ENCODE assay signal across 17 cellular contexts in genomic region chr2:88554189-88554588, GRCh38.
DNase-seq lines count a peak whose midpoint lies in the region; ATAC-seq and TF ChIP-seq lines count a peak whose summit lies in the region.
"Had no signal": no experiment of that assay in that cellular context is flagged by ENCODE, and none has a peak within 500 bp of the region (broad histone marks: within the 10 kb centered on the region; RNA-seq: fewer than 3 reads in every experiment).

No MANE protein-coding gene starts in this region.

- H3K36me3 ChIP-seq in mesodermal cell (ENCODE audit: control insufficient read depth, insufficient read depth, low read length) = peaks cover 38% of the 10 kb centered on the region

- CTCF ChIA-PET in WTC11 (lab: Charles Lee) = interaction anchor here (0.8 to 1.3 kb wide), 4 partner anchors 73 to 364 kb away, joined by 3 to 10 read pairs (median 5); no protein-coding TSS in a partner anchor
- CTCF ChIA-PET in activated CD8-positive, alpha-beta T cell treated with anti-CD3 and anti-CD28 coated beads, Interleukin-2, amount 10 ng/mL, durations not matched to agents 7 days and 5 days (lab: Charles Lee) = no interaction called here

- no peaks in the 10 kb centered on the region for H3K36me3 Mint-ChIP-seq in WTC11
- peaks cover 11% of the 10 kb centered on the region for H3K36me3 Mint-ChIP-seq in activated CD8-positive, alpha-beta T cell treated with anti-CD3 and anti-CD28 coated beads, Interleukin-2, amount 10 ng/mL, durations not matched to agents 7 days and 5 days (ENCODE audit: low read depth)

- H3K27ac ChIP-seq in mesodermal cell (ENCODE audit: low read depth, low read length, severe bottlenecking) = peak overlapping the region; percentile 29
- H3K27ac ChIP-seq: skin epidermis, suprapubic skin had no signal

- POLR2A ChIA-PET in WTC11 (lab: Charles Lee) = no interaction called here
- POLR2A ChIA-PET in activated CD8-positive, alpha-beta T cell treated with anti-CD3 and anti-CD28 coated beads, Interleukin-2, amount 10 ng/mL, durations not matched to agents 7 days and 5 days (lab: Charles Lee) = no interaction called here

- no peak overlapping the region for H3K4me3 Mint-ChIP-seq in WTC11
- H3K4me3 Mint-ChIP-seq in activated CD8-positive, alpha-beta T cell treated with anti-CD3 and anti-CD28 coated beads, Interleukin-2, amount 10 ng/mL, durations not matched to agents 7 days and 5 days = no peak overlapping the region
- H3K4me3 Mint-ChIP-seq: CD8-positive, alpha-beta T cell; immature natural killer cell; naive B cell had no signal

- no peaks in the 10 kb centered on the region for H3K9me3 Mint-ChIP-seq in WTC11
- no peaks in the 10 kb centered on the region for H3K9me3 Mint-ChIP-seq in activated CD8-positive, alpha-beta T cell treated with anti-CD3 and anti-CD28 coated beads, Interleukin-2, amount 10 ng/mL, durations not matched to agents 7 days and 5 days (ENCODE audit: insufficient read depth)
- H3K9me3 Mint-ChIP-seq: CD8-positive, alpha-beta T cell; naive B cell had no signal

- ATAC-seq in WTC11 (peak; percentile 47), HG02678 (IDR thresholded peaks at IDR 0.05; ENCODE audit: unreplicated experiment) (no peak)
- no peak for ATAC-seq in activated CD8-positive, alpha-beta T cell treated with anti-CD3 and anti-CD28 coated beads, Interleukin-2, amount 10 ng/mL, durations not matched to agents 7 days and 5 days
- ATAC-seq: CD8-positive, alpha-beta T cell had no signal

- DNase-seq in DMS53 (lab: John Stamatoyannopoulos, UW) (peak; percentile 79), HFF-Myc (ENCODE audit: extremely low read depth, low read depth) (no peak), WTC11 (ENCODE audit: low spot score) (peak; percentile 24), T1000 (lab: John Stamatoyannopoulos, UW) (no peak), dedifferentiated amniotic fluid mesenchymal stem cell (ENCODE audit: extremely low spot score) (no peak)
- DNase-seq in activated CD8-positive, alpha-beta T cell treated with anti-CD3 and anti-CD28 coated beads, Interleukin-2, amount 10 ng/mL, durations not matched to agents 7 days and 5 days = no peak
- DNase-seq: CD8-positive, alpha-beta T cell; cerebellar nuclear complex; HCEC 1CT; immature natural killer cell; naive B cell; NCI-H187 treated with DMSO at 0.1 percent for 48 hours; OCI-M1 had no signal

- H3K4me1 Mint-ChIP-seq in WTC11 = peaks cover 28% of the 10 kb centered on the region
- no peaks in the 10 kb centered on the region for H3K4me1 Mint-ChIP-seq in activated CD8-positive, alpha-beta T cell treated with anti-CD3 and anti-CD28 coated beads, Interleukin-2, amount 10 ng/mL, durations not matched to agents 7 days and 5 days (ENCODE audit: low read depth)
- H3K4me1 Mint-ChIP-seq: immature natural killer cell had no signal

- H3K27ac Mint-ChIP-seq in WTC11 = no peak overlapping the region
- no peak overlapping the region for H3K27ac Mint-ChIP-seq in activated CD8-positive, alpha-beta T cell treated with anti-CD3 and anti-CD28 coated beads, Interleukin-2, amount 10 ng/mL, durations not matched to agents 7 days and 5 days
- H3K27ac Mint-ChIP-seq: CD8-positive, alpha-beta T cell had no signal

- no peaks in the 10 kb centered on the region for H3K4me1 ChIP-seq in mesodermal cell (ENCODE audit: control insufficient read depth, insufficient read depth, low read length, poor library complexity, severe bottlenecking)

- H3K9me3 ChIP-seq in mesodermal cell (ENCODE audit: control insufficient read depth, low read length) = no peaks in the 10 kb centered on the region
- H3K9me3 ChIP-seq: suprapubic skin had no signal

- peak; percentile 8 for TF ChIP-seq CTCF in HFF-Myc (IDR thresholded peaks at IDR 0.05; ENCODE audit: low read depth, low read length, missing control alignments)
- no peak for TF ChIP-seq CTCF in WTC11 (IDR thresholded peaks at IDR 0.05)

- H3K4me3 ChIP-seq in HFF-Myc (replicated peaks; ENCODE audit: low read depth, low read length) (no peak overlapping the region), mesodermal cell (ENCODE audit: extremely low read depth, insufficient read depth, low read length, poor library complexity, severe bottlenecking) (no peak overlapping the region)
- H3K4me3 ChIP-seq: skin epidermis, suprapubic skin had no signal

- 55 to 87% methylated on average over 2 to 3 of the region's 5 CpGs for WGBS in mesodermal cell (ENCODE audit: insufficient coverage in 2 of 2), 2 experiments

- H3K27me3 Mint-ChIP-seq in WTC11 (ENCODE audit: low read depth) = peaks cover 3% of the 10 kb centered on the region; the same call in 1 of the 2 replicates
- peaks cover 16% of the 10 kb centered on the region for H3K27me3 Mint-ChIP-seq in activated CD8-positive, alpha-beta T cell treated with anti-CD3 and anti-CD28 coated beads, Interleukin-2, amount 10 ng/mL, durations not matched to agents 7 days and 5 days (ENCODE audit: low read depth)

TF ChIP-seq in WTC11, 78 proteins besides CTCF, POLR2A, EP300 and RAD21:
- TF ChIP-seq FOXK1 (CRISPR knock-in tag; IDR thresholded peaks at IDR 0.05) = no peak
- TF ChIP-seq MXD4 (CRISPR knock-in tag; IDR thresholded peaks at IDR 0.05; ENCODE audit: borderline replicate concordance) = no peak
- TF ChIP-seq ZNF138 (CRISPR knock-in tag; conservative IDR thresholded peaks at IDR 0.05) = no peak
TF ChIP-seq in WTC11: peak in this region for 0.

Comparison
In these comparisons a context has a peak if more than half of its experiments do, and no peak if none do; other contexts are left out.
1. DNase-seq: peak in DMS53 (single experiment) and WTC11 (single experiment); none in HFF-Myc (single experiment), T1000 (single experiment), activated CD8-positive, alpha-beta T cell treated with anti-CD3 and anti-CD28 coated beads, Interleukin-2, amount 10 ng/mL, durations not matched to agents 7 days and 5 days (single experiment) and dedifferentiated amniotic fluid mesenchymal stem cell (single experiment).